16 cellular contexts compared by ENCODE assay signal in the genomic region with DNA sequence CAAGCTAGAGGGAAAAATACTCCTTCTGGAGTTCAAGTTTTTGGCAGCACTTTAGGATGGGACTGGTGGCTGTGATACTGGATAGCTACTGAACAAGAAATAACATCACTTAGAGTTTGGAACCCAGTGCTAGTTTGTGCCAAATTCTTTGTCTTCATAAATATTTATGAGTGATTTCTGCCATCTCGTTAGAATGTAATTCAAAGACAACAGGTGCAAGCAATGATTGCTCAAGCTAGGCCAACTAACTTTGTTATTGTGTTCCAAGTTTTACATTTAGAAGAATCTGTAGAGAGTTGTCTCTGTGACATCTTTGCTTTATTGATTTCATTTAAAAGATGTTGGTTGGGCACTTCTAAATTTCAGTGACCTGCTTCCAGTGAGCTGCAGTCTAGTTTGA.
"Had no signal": no experiment of that assay in that cellular context is flagged by ENCODE, and none has a peak within 500 bp of the region (broad histone marks: within the 10 kb centered on the region; RNA-seq: fewer than 3 reads in every experiment).

No MANE protein-coding gene starts in this region.

- H3K27me3 ChIP-seq: dorsolateral prefrontal cortex, heart left ventricle, neutrophil, right atrium auricular region, sigmoid colon had no signal

- H3K36me3 Mint-ChIP-seq: natural killer cell treated with Interleukin-12 subunit alpha and Interleukin-12 subunit beta and Interleukin-15 and Interleukin-18, amount 100 ng/mL, for 72 hours had no signal

- DNase-seq: cortex of kidney; dorsolateral prefrontal cortex; effector CD8-positive, alpha-beta T cell; heart left ventricle; hippocampal formation; kidney glomerular epithelial cell; posterior cingulate gyrus; sigmoid colon; small intestine; stimulated activated CD4-positive, alpha-beta T cell treated with anti-CD3 and anti-CD28 coated beads, Interleukin-2, amount 100 ng/mL, for 48 hours; stimulated activated naive CD4-positive, alpha-beta T cell treated with Interleukin-2 at 50 U/mL for 16 hours; trophoblast cell had no signal

- H3K36me3 ChIP-seq: heart left ventricle, neutrophil, right atrium auricular region, sigmoid colon had no signal

- H3K4me3 ChIP-seq: dorsolateral prefrontal cortex, heart left ventricle, right atrium auricular region, sigmoid colon had no signal

- ATAC-seq: esophagus mucosa; heart left ventricle; natural killer cell treated with Interleukin-12 subunit alpha and Interleukin-12 subunit beta and Interleukin-15 and Interleukin-18, amount 100 ng/mL, for 72 hours had no signal

- H3K27ac ChIP-seq: dorsolateral prefrontal cortex, heart left ventricle, neutrophil, right atrium auricular region, sigmoid colon had no signal

- H3K9me3 Mint-ChIP-seq: natural killer cell treated with Interleukin-12 subunit alpha and Interleukin-12 subunit beta and Interleukin-15 and Interleukin-18, amount 100 ng/mL, for 72 hours had no signal

- H3K9me3 ChIP-seq: heart left ventricle, neutrophil, right atrium auricular region, sigmoid colon had no signal

- H3K27ac Mint-ChIP-seq: natural killer cell treated with Interleukin-12 subunit alpha and Interleukin-12 subunit beta and Interleukin-15 and Interleukin-18, amount 100 ng/mL, for 72 hours had no signal

- H3K4me3 Mint-ChIP-seq: natural killer cell treated with Interleukin-12 subunit alpha and Interleukin-12 subunit beta and Interleukin-15 and Interleukin-18, amount 100 ng/mL, for 72 hours had no signal
